In genomic region chr10:30505543-30506298, GRCh38 we compare ENCODE assay signal across 16 cellular contexts.
DNase-seq lines count a peak whose midpoint lies in the region; ATAC-seq and TF ChIP-seq lines count a peak whose summit lies in the region.
"Had no signal": no experiment of that assay in that cellular context is flagged by ENCODE, and none has a peak within 500 bp of the region (broad histone marks: within the 10 kb centered on the region; RNA-seq: fewer than 3 reads in every experiment).

No MANE protein-coding gene starts in this region.

- H3K4me1 ChIP-seq in Peyer's patch (peaks cover 0 to 26% (median 3%) of the 10 kb centered on the region in 4 donors), upper lobe of right lung (peaks cover 23% of the 10 kb centered on the region)

- H3K27me3 Mint-ChIP-seq in activated naive CD8-positive, alpha-beta T cell treated with anti-CD3 and anti-CD28 coated beads, Interleukin-2, amount 10 ng/mL, durations not matched to agents 7 days and 5 days = no peaks in the 10 kb centered on the region
- H3K27me3 Mint-ChIP-seq in activated naive CD8-positive, alpha-beta T cell treated with anti-CD3 and anti-CD28 coated beads, Interleukin-2, amount 50 U/mL, for 24 hours = no peaks in the 10 kb centered on the region
- no peaks in the 10 kb centered on the region for H3K27me3 Mint-ChIP-seq in memory B cell
- H3K27me3 Mint-ChIP-seq: stimulated activated naive CD8-positive, alpha-beta T cell treated with anti-CD3 and anti-CD28 coated beads, Interleukin-15, amount 100 ng/mL, for 72 hours had no signal

- peaks cover 59% of the 10 kb centered on the region for H3K4me1 Mint-ChIP-seq in activated naive CD8-positive, alpha-beta T cell treated with anti-CD3 and anti-CD28 coated beads, Interleukin-2, amount 10 ng/mL, durations not matched to agents 7 days and 5 days
- peaks cover 67% of the 10 kb centered on the region for H3K4me1 Mint-ChIP-seq in activated naive CD8-positive, alpha-beta T cell treated with anti-CD3 and anti-CD28 coated beads, Interleukin-2, amount 50 U/mL, for 24 hours
- H3K4me1 Mint-ChIP-seq in memory B cell = peaks cover 34% of the 10 kb centered on the region

- H3K27ac Mint-ChIP-seq in activated naive CD8-positive, alpha-beta T cell treated with anti-CD3 and anti-CD28 coated beads, Interleukin-2, amount 10 ng/mL, durations not matched to agents 7 days and 5 days = peak overlapping the region; percentile 51
- H3K27ac Mint-ChIP-seq in activated naive CD8-positive, alpha-beta T cell treated with anti-CD3 and anti-CD28 coated beads, Interleukin-2, amount 50 U/mL, for 24 hours = no peak overlapping the region
- H3K27ac Mint-ChIP-seq in memory B cell = peak overlapping the region; percentile 93

- no peaks in the 10 kb centered on the region for H3K27me3 ChIP-seq in Peyer's patch
- no peaks in the 10 kb centered on the region for H3K27me3 ChIP-seq in upper lobe of right lung

- ATAC-seq in activated naive CD8-positive, alpha-beta T cell treated with anti-CD3 and anti-CD28 coated beads, Interleukin-2, amount 10 ng/mL, durations not matched to agents 7 days and 5 days (ENCODE audit: low read depth) = no peak
- no peak for ATAC-seq in activated naive CD8-positive, alpha-beta T cell treated with anti-CD3 and anti-CD28 coated beads, Interleukin-2, amount 50 U/mL, for 24 hours
- ATAC-seq in memory B cell (ENCODE audit: low read depth) (peak; percentile 64), upper lobe of right lung (peak; percentile 57), HG02885 (IDR thresholded peaks at IDR 0.05; ENCODE audit: poor library complexity, unreplicated experiment) (no peak)
- ATAC-seq: stimulated activated naive CD8-positive, alpha-beta T cell treated with anti-CD3 and anti-CD28 coated beads, Interleukin-15, amount 100 ng/mL, for 72 hours had no signal

- H3K36me3 ChIP-seq in Peyer's patch (no peaks in the 10 kb centered on the region), upper lobe of right lung (no peaks in the 10 kb centered on the region)

- no peaks in the 10 kb centered on the region for H3K9me3 ChIP-seq in Peyer's patch
- no peaks in the 10 kb centered on the region for H3K9me3 ChIP-seq in upper lobe of right lung

- H3K9me3 Mint-ChIP-seq in activated naive CD8-positive, alpha-beta T cell treated with anti-CD3 and anti-CD28 coated beads, Interleukin-2, amount 10 ng/mL, durations not matched to agents 7 days and 5 days = no peaks in the 10 kb centered on the region
- no peaks in the 10 kb centered on the region for H3K9me3 Mint-ChIP-seq in activated naive CD8-positive, alpha-beta T cell treated with anti-CD3 and anti-CD28 coated beads, Interleukin-2, amount 50 U/mL, for 24 hours
- no peaks in the 10 kb centered on the region for H3K9me3 Mint-ChIP-seq in memory B cell

- no peak overlapping the region for H3K4me3 ChIP-seq in Peyer's patch
- no peak overlapping the region for H3K4me3 ChIP-seq in upper lobe of right lung

- intact Hi-C loops in upper lobe of right lung (cut with DNase I) = no loop called here

- TF ChIP-seq CTCF in Peyer's patch (IDR thresholded peaks at IDR 0.05) (no peak), upper lobe of right lung (IDR thresholded peaks at IDR 0.05) (no peak)

- H3K36me3 Mint-ChIP-seq in activated naive CD8-positive, alpha-beta T cell treated with anti-CD3 and anti-CD28 coated beads, Interleukin-2, amount 10 ng/mL, durations not matched to agents 7 days and 5 days = peaks cover 1% of the 10 kb centered on the region
- H3K36me3 Mint-ChIP-seq in activated naive CD8-positive, alpha-beta T cell treated with anti-CD3 and anti-CD28 coated beads, Interleukin-2, amount 50 U/mL, for 24 hours (ENCODE audit: low read depth) = no peaks in the 10 kb centered on the region
- no peaks in the 10 kb centered on the region for H3K36me3 Mint-ChIP-seq in memory B cell

- no peak for DNase-seq in activated naive CD8-positive, alpha-beta T cell treated with anti-CD3 and anti-CD28 coated beads, Interleukin-2, amount 10 ng/mL, durations not matched to agents 7 days and 5 days
- DNase-seq in activated naive CD8-positive, alpha-beta T cell treated with anti-CD3 and anti-CD28 coated beads, Interleukin-2, amount 50 U/mL, for 24 hours = no peak
- no peak for DNase-seq in Peyer's patch
- no peak for DNase-seq in memory B cell (ENCODE audit: low spot score in 2 of 2)
- no peak for DNase-seq in upper lobe of right lung
- DNase-seq in activated effector memory CD4-positive, alpha-beta T cell treated with Interleukin-2 at 50 U/mL for 16 hours = no peak
- no peak for DNase-seq in NCI-H446 treated with DMSO at 0.1 percent for 48 hours (lab: John Stamatoyannopoulos, UW)
- DNase-seq: ACHN; activated CD4-positive, alpha-beta T cell treated with anti-CD3 and anti-CD28 coated beads for 48 hours; activated T-cell treated with anti-CD3 and anti-CD28 coated beads, Interleukin-2, amount 50 U/mL, for 1 hour; KBM-7; NCI-H187 treated with DMSO at 0.1 percent for 48 hours; NK-92 treated with Interleukin-12 subunit alpha and Interleukin-12 subunit beta, amount 100 ng/mL, for 24 hours; retina; stimulated activated naive CD8-positive, alpha-beta T cell treated with anti-CD3 and anti-CD28 coated beads, Interleukin-15, amount 100 ng/mL, for 72 hours had no signal

- POLR2A ChIA-PET in activated naive CD8-positive, alpha-beta T cell treated with anti-CD3 and anti-CD28 coated beads, Interleukin-2, amount 10 ng/mL, durations not matched to agents 7 days and 5 days (lab: Charles Lee) = interaction anchor here (1.3 to 7.8 kb wide), 2 partner anchors 25 to 68 kb away, joined by 3 to 65 read pairs; no protein-coding TSS in a partner anchor

- no peak overlapping the region for H3K4me3 Mint-ChIP-seq in activated naive CD8-positive, alpha-beta T cell treated with anti-CD3 and anti-CD28 coated beads, Interleukin-2, amount 10 ng/mL, durations not matched to agents 7 days and 5 days
- H3K4me3 Mint-ChIP-seq in activated naive CD8-positive, alpha-beta T cell treated with anti-CD3 and anti-CD28 coated beads, Interleukin-2, amount 50 U/mL, for 24 hours = no peak overlapping the region
- peak overlapping the region; percentile 66 for H3K4me3 Mint-ChIP-seq in memory B cell
- H3K4me3 Mint-ChIP-seq: stimulated activated naive CD8-positive, alpha-beta T cell treated with anti-CD3 and anti-CD28 coated beads, Interleukin-15, amount 100 ng/mL, for 72 hours had no signal

- H3K27ac ChIP-seq in Peyer's patch (peak overlapping the region; percentile 12 to 63 (median 53)), upper lobe of right lung (peak overlapping the region; percentile 7)

- TF ChIP-seq POLR2A in Peyer's patch (IDR thresholded peaks at IDR 0.05) = no peak

Comparison
In these comparisons a context has a peak if more than half of its experiments do, and no peak if none do; other contexts are left out.
1. ATAC-seq: peak in memory B cell (single experiment) and upper lobe of right lung (single experiment); none in activated naive CD8-positive, alpha-beta T cell treated with anti-CD3 and anti-CD28 coated beads, Interleukin-2, amount 10 ng/mL, durations not matched to agents 7 days and 5 days (single experiment), activated naive CD8-positive, alpha-beta T cell treated with anti-CD3 and anti-CD28 coated beads, Interleukin-2, amount 50 U/mL, for 24 hours (single experiment) and HG02885 (single experiment).